1 cellular context compared by ENCODE assay signal in genomic region chr17:75584358-75585175, GRCh38.
TF ChIP-seq lines count a peak whose summit lies in the region.

No MANE protein-coding gene starts in this region.

TF ChIP-seq in HepG2, 621 proteins besides CTCF, POLR2A, EP300 and RAD21:
- TF ChIP-seq TEAD3 (CRISPR knock-in tag; optimal IDR thresholded peaks at IDR 0.05; ENCODE audit: borderline replicate concordance): peak; percentile 9
- TF ChIP-seq PCBP2 (optimal IDR thresholded peaks at IDR 0.05; ENCODE audit: low read depth, low read length, poor library complexity, severe bottlenecking): no peak
- TF ChIP-seq KDM5B (CRISPR knock-in tag; IDR thresholded peaks at IDR 0.05; ENCODE audit: borderline replicate concordance): 0 out of 2 replicates have a peak, but pooled peaks have one; percentile 24
- peak; percentile 53; the same call in 1 of the 2 replicates for TF ChIP-seq ZNF710 (CRISPR knock-in tag; IDR thresholded peaks at IDR 0.05; ENCODE audit: borderline replicate concordance)
- TF ChIP-seq HIVEP1 (CRISPR knock-in tag; IDR thresholded peaks at IDR 0.05): 0 out of 2 replicates have a peak, but pooled peaks have one; percentile 30
- TF ChIP-seq ZNF280B (CRISPR knock-in tag; IDR thresholded peaks at IDR 0.05; ENCODE audit: borderline replicate concordance): peak; percentile 28; the same call in 1 of the 2 replicates
- 0 out of 2 replicates have a peak, but pooled peaks have one; percentile 22 for TF ChIP-seq NR0B2 (CRISPR knock-in tag; IDR thresholded peaks at IDR 0.05)
- no peak for TF ChIP-seq ATF2 (CRISPR knock-in tag; IDR thresholded peaks at IDR 0.05)
- 0 out of 2 replicates have a peak, but pooled peaks have one; percentile 32 for TF ChIP-seq ZNF776 (CRISPR knock-in tag; IDR thresholded peaks at IDR 0.05)
- peak; percentile 23; the same call in 1 of the 2 replicates for TF ChIP-seq ZNF687 (CRISPR knock-in tag; IDR thresholded peaks at IDR 0.05)
- TF ChIP-seq ZNF274 (CRISPR knock-in tag; IDR thresholded peaks at IDR 0.05): 0 out of 2 replicates have a peak, but pooled peaks have one; percentile 43
- no peak for TF ChIP-seq RCOR2 (CRISPR knock-in tag; IDR thresholded peaks at IDR 0.05)
